Comparison of ENCODE assay signal across 1 cellular context in genomic region chr2:159617651-159618050, GRCh38.
A peak's percentile ranks its signal among the peaks of the same experiment; 100 is the strongest.
TF ChIP-seq lines count a peak whose summit lies in the region.

No MANE protein-coding gene starts in this region.

TF ChIP-seq in H1, 55 proteins besides CTCF, POLR2A, EP300 and RAD21:
- TF ChIP-seq TAF1 (IDR thresholded peaks at IDR 0.05; ENCODE audit: low read depth, low read length): no peak
- TF ChIP-seq SP1 (IDR thresholded peaks at IDR 0.05; ENCODE audit: low read depth, low read length): peak; percentile 40; the same call in 1 of the 2 replicates
TF ChIP-seq in H1: peak in this region for 1.
